Comparison of ENCODE assay signal across 10 cellular contexts in the genomic region with DNA sequence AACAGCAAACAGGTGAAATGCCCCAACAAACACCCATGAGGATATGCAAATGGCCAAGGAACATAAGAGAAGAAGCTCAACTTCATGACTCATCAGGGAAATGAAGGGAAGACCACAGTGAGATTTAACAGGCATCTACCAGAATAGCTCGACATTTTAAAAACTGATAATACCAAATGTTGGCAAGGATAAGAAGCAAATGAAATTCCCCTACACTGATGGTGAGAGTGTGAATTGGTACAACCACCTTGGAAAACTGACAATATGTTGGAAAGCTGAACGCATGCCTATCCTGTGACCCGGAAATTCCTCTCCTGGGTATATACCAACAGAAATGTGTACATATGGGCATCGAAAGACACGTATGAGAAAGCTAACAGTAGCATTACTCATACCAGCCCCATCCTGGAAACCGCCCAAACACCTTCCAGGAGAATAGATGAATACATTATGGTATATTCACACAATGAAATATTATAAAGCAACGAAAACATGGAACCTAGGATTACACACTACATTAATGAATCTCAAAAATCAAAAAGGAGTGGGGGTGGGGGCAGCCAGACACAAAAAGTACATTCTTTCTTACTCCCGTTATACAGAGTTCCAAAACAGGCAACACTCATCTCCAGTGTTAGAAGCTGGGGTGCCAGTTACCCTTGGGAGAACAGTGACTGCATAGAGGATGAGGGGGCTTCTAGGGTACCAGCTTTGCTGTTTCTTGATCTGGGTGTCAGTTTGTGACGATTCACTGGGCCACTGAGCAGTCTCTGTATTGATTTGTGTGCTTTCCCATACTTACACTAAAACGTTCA. TPM values are rescaled to one million over a fixed set of nuclear protein-coding genes. Genes with fewer than 3 reads are reported as not detected.
A peak's percentile ranks its signal among the peaks of the same experiment; 100 is the strongest.
DNase-seq lines count a peak whose midpoint lies in the region; ATAC-seq, FAIRE-seq and TF ChIP-seq lines count a peak whose summit lies in the region.
"Had no signal": no experiment of that assay in that cellular context is flagged by ENCODE, and none has a peak within 500 bp of the region (broad histone marks: within the 10 kb centered on the region; RNA-seq: fewer than 3 reads in every experiment).

No MANE protein-coding gene starts in this region.

- H3K9me3 ChIP-seq in kidney (ENCODE audit: control insufficient read depth in 1 of 2, low read length in 2 of 2) = no peaks in the 10 kb centered on the region

- peaks cover 0 to 6% of the 10 kb centered on the region in 2 donors for H3K36me3 ChIP-seq in kidney (ENCODE audit: control insufficient read depth in 1 of 2, insufficient read depth in 2 of 2, low read length in 2 of 2)

- H3K4me1 ChIP-seq in kidney (ENCODE audit: control insufficient read depth in 1 of 2, insufficient read depth in 1 of 2, low read depth in 1 of 2, low read length in 2 of 2) = peaks cover 6 to 8% of the 10 kb centered on the region in 2 donors

- no peak for FAIRE-seq in kidney (lab: Jason Lieb, UNC)

- intact Hi-C loops in kidney (cut with DNase I) = no loop called here

- ATAC-seq in GM18498 (IDR thresholded peaks at IDR 0.05; ENCODE audit: unreplicated experiment) (peak; percentile 66), GM21360 (IDR thresholded peaks at IDR 0.05; ENCODE audit: unreplicated experiment) (peak; percentile 58), HG03432 (IDR thresholded peaks at IDR 0.05; ENCODE audit: unreplicated experiment) (peak; percentile 82), GM19455 (IDR thresholded peaks at IDR 0.05; ENCODE audit: unreplicated experiment) (no peak)

- no peak overlapping the region for H3K9ac ChIP-seq in kidney (ENCODE audit: low read length in 2 of 2)

- no peak overlapping the region for H3K27ac Mint-ChIP-seq in glutamatergic neuron (ENCODE audit: unreplicated experiment)
- H3K27ac Mint-ChIP-seq: dendritic cell treated with granulocyte-macrophage colony-stimulating factor and Interleukin-4, amounts not matched to agents 40 ng/mL and 50 ng/mL, for 4 days had no signal

- no peak overlapping the region for H3K4me3 ChIP-seq in epithelial cell of esophagus (ENCODE audit: low read length)
- H3K4me3 ChIP-seq in kidney (ENCODE audit: low read length in 2 of 2) = no peak overlapping the region

- H3K9me3 Mint-ChIP-seq in glutamatergic neuron (ENCODE audit: unreplicated experiment) = no peaks in the 10 kb centered on the region

- H3K4me1 Mint-ChIP-seq in glutamatergic neuron (ENCODE audit: low read depth, unreplicated experiment) = peaks cover 2% of the 10 kb centered on the region

- no peak overlapping the region for H3K27ac ChIP-seq in kidney (ENCODE audit: low read depth in 2 of 2, low read length in 2 of 2)
- H3K27ac ChIP-seq: VCaP had no signal

- H3K36me3 Mint-ChIP-seq in glutamatergic neuron (ENCODE audit: unreplicated experiment) = no peaks in the 10 kb centered on the region

- TF ChIP-seq CTCF in epithelial cell of esophagus (IDR thresholded peaks at IDR 0.05; ENCODE audit: insufficient read depth, low read depth, low read length, missing control alignments) = no peak
- TF ChIP-seq CTCF in glutamatergic neuron (IDR thresholded peaks at IDR 0.05; ENCODE audit: partially characterized antibody, unreplicated experiment) = no peak
- no peak for TF ChIP-seq CTCF in kidney (IDR thresholded peaks at IDR 0.05; ENCODE audit: borderline replicate concordance, extremely low read depth, insufficient read depth)

- H3K27me3 Mint-ChIP-seq in glutamatergic neuron (ENCODE audit: unreplicated experiment) = no peaks in the 10 kb centered on the region
- H3K27me3 Mint-ChIP-seq: dendritic cell treated with granulocyte-macrophage colony-stimulating factor and Interleukin-4, amounts not matched to agents 40 ng/mL and 50 ng/mL, for 4 days had no signal

- H3K4me3 Mint-ChIP-seq in glutamatergic neuron (ENCODE audit: unreplicated experiment) = no peak overlapping the region
- H3K4me3 Mint-ChIP-seq: dendritic cell treated with granulocyte-macrophage colony-stimulating factor and Interleukin-4, amounts not matched to agents 40 ng/mL and 50 ng/mL, for 4 days had no signal

- DNase-seq in epithelial cell of esophagus (ENCODE audit: low read depth) (peak; percentile 73), glutamatergic neuron (no peak), kidney (no peak), DMS 273 (lab: John Stamatoyannopoulos, UW; ENCODE audit: unreplicated experiment) (no peak)

RNA-seq across cellular contexts. Expression of a gene that starts 16.9 kb away (rescaled TPM):
- 6.4 TPM for total RNA-seq in glutamatergic neuron (ENCODE audit: unreplicated experiment)
- 34.1 TPM for total RNA-seq in kidney
- 15.3 TPM for polyA plus RNA-seq in kidney (ENCODE audit: insufficient read depth, low read depth, low replicate concordance)
